ENCODE assay signal across 18 cellular contexts in genomic region chr16:68096491-68096890, GRCh38. TPM values are rescaled to one million over a fixed set of nuclear protein-coding genes. Genes with fewer than 3 reads are reported as not detected.
A peak's percentile ranks its signal among the peaks of the same experiment; 100 is the strongest.
DNase-seq lines count a peak whose midpoint lies in the region; ATAC-seq, FAIRE-seq and TF ChIP-seq lines count a peak whose summit lies in the region.
"Had no signal": no experiment of that assay in that cellular context is flagged by ENCODE, and none has a peak within 500 bp of the region (broad histone marks: within the 10 kb centered on the region; RNA-seq: fewer than 3 reads in every experiment).

No MANE protein-coding gene starts in this region.

- H3K4me2 ChIP-seq in Loucy (ENCODE audit: low read depth, low read length, poor library complexity, severe bottlenecking) (peak overlapping the region; percentile 17), H1 (ENCODE audit: insufficient read depth in 1 of 2, low read depth in 2 of 2, low read length in 2 of 2) (no peak overlapping the region), neuronal stem cell (ENCODE audit: insufficient read depth, low read length, poor library complexity, severe bottlenecking) (no peak overlapping the region)

- H3K9me3 Mint-ChIP-seq in CD4-positive, alpha-beta T cell, result no peaks in the 10 kb centered on the region
- no peaks in the 10 kb centered on the region for H3K9me3 Mint-ChIP-seq in natural killer cell
- no peaks in the 10 kb centered on the region for H3K9me3 Mint-ChIP-seq in activated CD4-positive, alpha-beta memory T cell treated with anti-CD3 and anti-CD28 coated beads, Interleukin-2, amount 10 ng/mL, durations not matched to agents 7 days and 5 days

- H3K23ac ChIP-seq in H1 (ENCODE audit: insufficient read length) (no peak overlapping the region), neuronal stem cell (ENCODE audit: low read depth, low read length, poor library complexity) (no peak overlapping the region)

- H3K27me3 ChIP-seq in CD4-positive, alpha-beta T cell (ENCODE audit: control insufficient read depth, insufficient read depth, low read length), result no peaks in the 10 kb centered on the region
- H3K27me3 ChIP-seq in Loucy (ENCODE audit: insufficient read depth, low read length, poor library complexity, severe bottlenecking) (no peaks in the 10 kb centered on the region), H1 (replicated peaks in 1 of 4; ENCODE audit: control insufficient read depth in 3 of 4, extremely low read depth in 1 of 4, insufficient read depth in 3 of 4, low read length in 3 of 4) (no peaks in the 10 kb centered on the region), neuronal stem cell (ENCODE audit: control insufficient read depth in 3 of 3, insufficient read depth in 3 of 3, low read depth in 1 of 3, low read length in 3 of 3) (no peaks in the 10 kb centered on the region)
- H3K27me3 ChIP-seq: BLaER1 treated with 17β-estradiol and CSF1 and Interleukin-3, amounts not matched to agents 10 nM and 100 nM had no signal

- H3K79me1 ChIP-seq in H1 (ENCODE audit: low read depth, low read length) (peaks cover 9% of the 10 kb centered on the region; the same call in 1 of the 2 replicates), neuronal stem cell (ENCODE audit: low read depth, low read length) (no peaks in the 10 kb centered on the region)

- peaks cover 85% of the 10 kb centered on the region for H3K4me1 Mint-ChIP-seq in CD4-positive, alpha-beta T cell (ENCODE audit: low read depth)
- H3K4me1 Mint-ChIP-seq in natural killer cell, result peaks cover 68 to 73% of the 10 kb centered on the region in 2 donors
- peaks cover 65% of the 10 kb centered on the region for H3K4me1 Mint-ChIP-seq in activated CD4-positive, alpha-beta memory T cell treated with anti-CD3 and anti-CD28 coated beads, Interleukin-2, amount 10 ng/mL, durations not matched to agents 7 days and 5 days

- no peak overlapping the region for H4K5ac ChIP-seq in H1 (ENCODE audit: insufficient read length, low read depth, low read length)

- H2AFZ ChIP-seq in Loucy (ENCODE audit: low read length) (no peak overlapping the region), H1 (ENCODE audit: low read length) (no peak overlapping the region), neuronal stem cell (ENCODE audit: low read length) (no peak overlapping the region)

- H4K20me1 ChIP-seq in Loucy (ENCODE audit: insufficient read depth, low read length, poor library complexity, severe bottlenecking) (peaks cover 95% of the 10 kb centered on the region), H1 (replicated peaks in 1 of 2; ENCODE audit: control insufficient read depth in 1 of 2, insufficient read depth in 2 of 2, low read length in 2 of 2) (peaks cover 4 to 7% of the 10 kb centered on the region in 2 experiments)

- peaks cover 29% of the 10 kb centered on the region for H3K36me3 Mint-ChIP-seq in CD4-positive, alpha-beta T cell (ENCODE audit: low read depth)
- no peaks in the 10 kb centered on the region for H3K36me3 Mint-ChIP-seq in natural killer cell
- H3K36me3 Mint-ChIP-seq in activated CD4-positive, alpha-beta memory T cell treated with anti-CD3 and anti-CD28 coated beads, Interleukin-2, amount 10 ng/mL, durations not matched to agents 7 days and 5 days (ENCODE audit: low read depth), result peaks cover 52% of the 10 kb centered on the region

- no peak for TF ChIP-seq RAD21 in H1 (IDR thresholded peaks at IDR 0.05 in 1 of 2, conservative IDR thresholded peaks at IDR 0.05 in 1 of 2; ENCODE audit: low read depth in 2 of 2, low read length in 2 of 2)

- H2BK15ac ChIP-seq in H1 (ENCODE audit: low read length) (no peak overlapping the region), neuronal stem cell (ENCODE audit: low read length) (no peak overlapping the region)

- ATAC-seq in CD4-positive, alpha-beta T cell (ENCODE audit: poor library complexity), result no peak
- ATAC-seq in natural killer cell, result no peak
- ATAC-seq: GM12878 had no signal

- no peaks in the 10 kb centered on the region for H3K23me2 ChIP-seq in H1 (ENCODE audit: low read depth, low read length)

- H2BK120ac ChIP-seq in H1 (replicated peaks; ENCODE audit: low read depth, low read length), result no peak overlapping the region
- no peak overlapping the region for H2BK120ac ChIP-seq in neuronal stem cell (ENCODE audit: low read depth, low read length)

- no peak for TF ChIP-seq EP300 in H1 (IDR thresholded peaks at IDR 0.05; ENCODE audit: borderline replicate concordance in 1 of 2, low read depth in 2 of 2, low read length in 2 of 2)

- H3K9me3 ChIP-seq in CD4-positive, alpha-beta T cell (ENCODE audit: control insufficient read depth, low read length), result no peaks in the 10 kb centered on the region
- H3K9me3 ChIP-seq in Loucy (ENCODE audit: insufficient read depth, low read depth, low read length), result no peaks in the 10 kb centered on the region
- no peaks in the 10 kb centered on the region for H3K9me3 ChIP-seq in H1 (ENCODE audit: insufficient read depth in 2 of 2, low read depth in 1 of 2, low read length in 1 of 2)
- H3K9me3 ChIP-seq in neuronal stem cell (replicated peaks in 1 of 2; ENCODE audit: control insufficient read depth in 2 of 2, insufficient read depth in 1 of 2, low read depth in 1 of 2, low read length in 2 of 2), result no peaks in the 10 kb centered on the region
- H3K9me3 ChIP-seq: HAP-1 had no signal

- H3K18ac ChIP-seq in H1 (ENCODE audit: extremely low read depth, low read length), result no peak overlapping the region
- no peak overlapping the region for H3K18ac ChIP-seq in neuronal stem cell (ENCODE audit: low read length)

- no peak overlapping the region for H2AK5ac ChIP-seq in H1 (ENCODE audit: low read depth, low read length)
- no peak overlapping the region for H2AK5ac ChIP-seq in neuronal stem cell (ENCODE audit: low read depth, low read length)

- intact Hi-C loops in CD4-positive, alpha-beta T cell (cut with DNase I, micrococcal nuclease), result loop anchor here (1.0 to 5.0 kb wide), 2 partner anchors 36 to 46 kb away; no protein-coding TSS in a partner anchor
- intact Hi-C loops in natural killer cell (cut with micrococcal nuclease), result loop anchor here (10.0 kb wide), 1 partner anchor 48 kb away; no protein-coding TSS in a partner anchor
- intact Hi-C loops in posterior cingulate gyrus (cut with DNase I), result no loop called here

- H3K9me2 ChIP-seq in Loucy (replicated peaks; ENCODE audit: low read depth, low read length), result no peaks in the 10 kb centered on the region

- TF ChIP-seq CTCF in CD4-positive, alpha-beta T cell (IDR thresholded peaks at IDR 0.05), result no peak
- no peak for TF ChIP-seq CTCF in Loucy (conservative IDR thresholded peaks at IDR 0.05; ENCODE audit: low read length)
- no peak for TF ChIP-seq CTCF in H1 (IDR thresholded peaks at IDR 0.05; ENCODE audit: control extremely low read depth in 1 of 3, insufficient read depth in 1 of 3, low read depth in 1 of 3, low read length in 3 of 3)
- no peak for TF ChIP-seq CTCF in natural killer cell (IDR thresholded peaks at IDR 0.05)

- no peaks in the 10 kb centered on the region for H3K27me3 Mint-ChIP-seq in CD4-positive, alpha-beta T cell
- H3K27me3 Mint-ChIP-seq in natural killer cell (ENCODE audit: low read depth in 2 of 2), result no peaks in the 10 kb centered on the region
- no peaks in the 10 kb centered on the region for H3K27me3 Mint-ChIP-seq in activated CD4-positive, alpha-beta memory T cell treated with anti-CD3 and anti-CD28 coated beads, Interleukin-2, amount 10 ng/mL, durations not matched to agents 7 days and 5 days

- H3K79me2 ChIP-seq in Loucy (ENCODE audit: insufficient read depth, low read length) (peaks cover 99% of the 10 kb centered on the region), H1 (ENCODE audit: control insufficient read depth in 1 of 2, insufficient read depth in 2 of 2, low read length in 2 of 2) (peaks cover 0 to 94% of the 10 kb centered on the region in 2 experiments; a peak in 3 of 4 replicates)

- 0 out of 2 replicates have a peak overlapping the region, but pooled peaks have one; percentile 21 for H2BK20ac ChIP-seq in H1 (ENCODE audit: low read length)

- TF ChIP-seq POLR2A in H1 (IDR thresholded peaks at IDR 0.05; ENCODE audit: control extremely low read depth in 1 of 2, low read depth in 2 of 2, low read length in 2 of 2), result no peak

- 100% methylated on average over 2 of the region's 2 CpGs; no CpG with 5 or more reads in 1 of the 2 experiments for WGBS in H1 (ENCODE audit: extremely low coverage in 1 of 2, insufficient coverage in 1 of 2, insufficient read length in 1 of 2, insufficient replicate concordance in 2 of 2, low coverage in 1 of 2, low lambda C conversion rate in 2 of 2, missing lambda C conversion rate in 1 of 2), 2 experiments
- WGBS in neuronal stem cell (ENCODE audit: extremely low coverage in 2 of 2, insufficient read length in 2 of 2, insufficient replicate concordance in 1 of 2), 2 donors, result no CpG with 5 or more reads among the region's 2 CpGs

- H3F3A ChIP-seq in Loucy (ENCODE audit: low read depth), result no peaks in the 10 kb centered on the region

- H3K56ac ChIP-seq in H1 (replicated peaks; ENCODE audit: insufficient read length, low read depth, low read length), result no peak overlapping the region

- POLR2A ChIA-PET in CD4-positive, alpha-beta T cell (lab: Charles Lee), result interaction anchor here (1.0 kb wide), 1 partner anchor 161 kb away, joined by 3 read pairs; no protein-coding TSS in a partner anchor
- POLR2A ChIA-PET in H1 (lab: Charles Lee; ENCODE audit: partially characterized antibody), result interaction anchor here (0.8 to 1.0 kb wide), 2 partner anchors 11 to 150 kb away, joined by 3 to 4 read pairs; partner anchors contain the start of gene NFATC3
- POLR2A ChIA-PET in activated CD4-positive, alpha-beta memory T cell treated with anti-CD3 and anti-CD28 coated beads, Interleukin-2, amount 10 ng/mL, durations not matched to agents 7 days and 5 days (lab: Charles Lee), result no interaction called here

- no peak overlapping the region for H3K9ac ChIP-seq in Loucy (ENCODE audit: low read depth, low read length, poor library complexity, severe bottlenecking)
- H3K9ac ChIP-seq in H1 (replicated peaks in 1 of 4; ENCODE audit: extremely low read depth in 1 of 4, low read depth in 3 of 4, low read length in 3 of 4), result 0 out of 7 replicates have a peak overlapping the region, but pooled peaks of 1 of the 4 experiments have one; percentile 15
- no peak overlapping the region for H3K9ac ChIP-seq in neuronal stem cell (ENCODE audit: low read depth, low read length, poor library complexity)
- H3K9ac ChIP-seq: BLaER1 treated with 17β-estradiol and CSF1 and Interleukin-3, amounts not matched to agents 10 nM and 100 nM had no signal

- H3K27ac Mint-ChIP-seq in CD4-positive, alpha-beta T cell, result peak overlapping the region; percentile 33
- peak overlapping the region; percentile 66 to 89 for H3K27ac Mint-ChIP-seq in natural killer cell
- H3K27ac Mint-ChIP-seq in activated CD4-positive, alpha-beta memory T cell treated with anti-CD3 and anti-CD28 coated beads, Interleukin-2, amount 10 ng/mL, durations not matched to agents 7 days and 5 days, result no peak overlapping the region

- FAIRE-seq in H1 (lab: Jason Lieb, UNC), result no peak
- FAIRE-seq: GM12878, GM18507 had no signal

- H4K91ac ChIP-seq in H1 (replicated peaks; ENCODE audit: insufficient read length, low read length) (no peak overlapping the region), neuronal stem cell (ENCODE audit: low read depth, low read length, poor library complexity) (no peak overlapping the region)

- CTCF ChIA-PET in CD4-positive, alpha-beta T cell (lab: Charles Lee), result no interaction called here
- CTCF ChIA-PET in H1 (lab: Charles Lee; ENCODE audit: partially characterized antibody), result interaction anchor here (1.0 to 5.7 kb wide), 4 partner anchors 25 to 133 kb away, joined by 3 to 68 read pairs (median 11); no protein-coding TSS in a partner anchor
- CTCF ChIA-PET in activated CD4-positive, alpha-beta memory T cell treated with anti-CD3 and anti-CD28 coated beads, Interleukin-2, amount 10 ng/mL, durations not matched to agents 7 days and 5 days (lab: Charles Lee), result interaction anchor here (0.7 to 1.3 kb wide), 2 partner anchors 11 to 36 kb away, joined by 3 to 4 read pairs; partner anchors contain the start of gene NFATC3

- H3K4me3 Mint-ChIP-seq in CD4-positive, alpha-beta T cell, result peak overlapping the region; percentile 27
- H3K4me3 Mint-ChIP-seq in natural killer cell, result peak overlapping the region; percentile 15
- H3K4me3 Mint-ChIP-seq in activated CD4-positive, alpha-beta memory T cell treated with anti-CD3 and anti-CD28 coated beads, Interleukin-2, amount 10 ng/mL, durations not matched to agents 7 days and 5 days, result no peak overlapping the region

- H3K36me3 ChIP-seq in Loucy (ENCODE audit: insufficient read depth, low read length) (peaks cover 12% of the 10 kb centered on the region), H1 (ENCODE audit: control insufficient read depth in 2 of 4, insufficient read depth in 4 of 4, low read length in 3 of 4) (no peaks in the 10 kb centered on the region), neuronal stem cell (replicated peaks in 1 of 2; ENCODE audit: control insufficient read depth in 2 of 2, insufficient read depth in 2 of 2, low read length in 2 of 2) (peaks cover 0 to 6% of the 10 kb centered on the region in 2 donors)
- H3K36me3 ChIP-seq: HAP-1 had no signal

- no peak overlapping the region for H3K27ac ChIP-seq in CD4-positive, alpha-beta T cell (ENCODE audit: low read depth, low read length)
- H3K27ac ChIP-seq in H1 (ENCODE audit: low read depth, low read length) (no peak overlapping the region), neuronal stem cell (replicated peaks; ENCODE audit: low read length) (no peak overlapping the region)
- H3K27ac ChIP-seq: BLaER1 treated with 17β-estradiol and CSF1 and Interleukin-3, amounts not matched to agents 10 nM and 100 nM had no signal

- H2BK5ac ChIP-seq in H1 (ENCODE audit: low read depth, low read length) (no peak overlapping the region), neuronal stem cell (ENCODE audit: low read length) (no peak overlapping the region)

- H3K4me1 ChIP-seq in Loucy (ENCODE audit: insufficient read depth, low read length, poor library complexity, severe bottlenecking), result peaks cover 48% of the 10 kb centered on the region
- peaks cover 2 to 12% (median 3%) of the 10 kb centered on the region in 4 experiments; a peak in 5 of 7 replicates for H3K4me1 ChIP-seq in H1 (replicated peaks in 1 of 4; ENCODE audit: control insufficient read depth in 3 of 4, insufficient read depth in 4 of 4, low read length in 3 of 4)
- H3K4me1 ChIP-seq in neuronal stem cell (ENCODE audit: control insufficient read depth in 2 of 2, insufficient read depth in 1 of 2, low read depth in 1 of 2, low read length in 2 of 2), result peaks cover 0 to 2% of the 10 kb centered on the region in 2 donors
- H3K4me1 ChIP-seq: HAP-1 had no signal

- DNase-seq in CD4-positive, alpha-beta T cell, result no peak
- no peak for DNase-seq in H1 (ENCODE audit: low read depth in 1 of 2, low spot score in 2 of 2)
- DNase-seq in natural killer cell, result no peak
- DNase-seq in posterior cingulate gyrus, result no peak
- DNase-seq in activated CD4-positive, alpha-beta memory T cell treated with anti-CD3 and anti-CD28 coated beads, Interleukin-2, amount 10 ng/mL, durations not matched to agents 7 days and 5 days, result no peak
- DNase-seq in neuronal stem cell (ENCODE audit: low spot score), result no peak
- no peak for DNase-seq in globus pallidus (ENCODE audit: low spot score)
- DNase-seq: Calu3, MV-4-11, NCI-H1436, NCI-H2081 treated with DMSO at 0.1 percent for 48 hours, NCI-H2227 treated with DMSO at 0.1 percent for 48 hours, NCI-H526 had no signal

- H4K8ac ChIP-seq in H1 (ENCODE audit: extremely low read depth, insufficient read depth, low read length) (no peak overlapping the region), neuronal stem cell (ENCODE audit: low read depth, low read length) (no peak overlapping the region)

- H3K14ac ChIP-seq in H1 (ENCODE audit: insufficient read length) (no peak overlapping the region), neuronal stem cell (ENCODE audit: low read length) (no peak overlapping the region)

- H3K4ac ChIP-seq in H1 (replicated peaks; ENCODE audit: insufficient read length, low read depth, low read length) (no peak overlapping the region), neuronal stem cell (ENCODE audit: low read length) (no peak overlapping the region)

- H3K4me3 ChIP-seq in Loucy (ENCODE audit: low read length, poor library complexity, severe bottlenecking) (no peak overlapping the region), H1 (ENCODE audit: extremely low read depth in 1 of 4, insufficient read depth in 2 of 4, low read depth in 3 of 4, low read length in 4 of 4) (no peak overlapping the region), neuronal stem cell (ENCODE audit: low read length in 2 of 2) (no peak overlapping the region)
- H3K4me3 ChIP-seq: BLaER1 treated with 17β-estradiol and CSF1 and Interleukin-3, amounts not matched to agents 10 nM and 100 nM; GM12878; HAP-1 had no signal

- H2BK12ac ChIP-seq in H1 (ENCODE audit: low read depth, low read length) (no peak overlapping the region), neuronal stem cell (ENCODE audit: low read length) (no peak overlapping the region)

RNA-seq across cellular contexts. Expression of gene NFATC3, which starts 11.3 kb away (rescaled TPM):
- 10 to 100 TPM; 84.8 to 94.4 TPM for total RNA-seq in CD4-positive, alpha-beta T cell
- total RNA-seq in H1 (2021; fragmentation: NEBNext Ultra II Directional; extraction: Animal tissue kit (Norgen Biotek cat#: 25700)), result 30.2 and 34.5 TPM in 2 replicates
- 12.0 and 17.6 TPM in 2 replicates for polyA plus RNA-seq in H1 (2011; rRNA removed)
- 12.8 TPM for polyA plus RNA-seq in H1 (2011; cell fraction: cytosol; rRNA removed)
- 15.0 TPM for polyA plus RNA-seq in H1 (2011; cell fraction: nucleus; rRNA removed)
- polyA plus RNA-seq in H1 (2012, experiment 1 of 2), result 10.3 to 13.5 TPM (median 10.7 TPM) in 4 replicates
- 2.0 TPM for polyA plus RNA-seq in H1 (2012, experiment 2 of 2)
- polyA plus RNA-seq in H1 (2013, experiment 1 of 2), result 16.8 TPM
- 17.3 TPM for polyA plus RNA-seq in H1 (2013, experiment 2 of 2)
- 62.0 and 80.7 TPM in 2 replicates for polyA minus RNA-seq in H1 (2011; rRNA and poly(A)+ RNA removed)
- polyA minus RNA-seq in H1 (2011; cell fraction: cytosol; rRNA and poly(A)+ RNA removed), result 26.1 TPM
- polyA minus RNA-seq in H1 (2011; cell fraction: nucleus; rRNA and poly(A)+ RNA removed), result 43.2 TPM
- 100 to 1,000 TPM; 241 to 282 (median 263) TPM for total RNA-seq in natural killer cell
- 100 to 1,000 TPM; 208 to 209 TPM for total RNA-seq in activated CD4-positive, alpha-beta memory T cell treated with anti-CD3 and anti-CD28 coated beads, Interleukin-2, amount 10 ng/mL, durations not matched to agents 7 days and 5 days
- 23.7 TPM for polyA plus RNA-seq in neuronal stem cell (2013, experiment 1 of 2)
- polyA plus RNA-seq in neuronal stem cell (2013, experiment 2 of 2), result 24.7 TPM
